8 cellular contexts compared by ENCODE assay signal in the genomic region with DNA sequence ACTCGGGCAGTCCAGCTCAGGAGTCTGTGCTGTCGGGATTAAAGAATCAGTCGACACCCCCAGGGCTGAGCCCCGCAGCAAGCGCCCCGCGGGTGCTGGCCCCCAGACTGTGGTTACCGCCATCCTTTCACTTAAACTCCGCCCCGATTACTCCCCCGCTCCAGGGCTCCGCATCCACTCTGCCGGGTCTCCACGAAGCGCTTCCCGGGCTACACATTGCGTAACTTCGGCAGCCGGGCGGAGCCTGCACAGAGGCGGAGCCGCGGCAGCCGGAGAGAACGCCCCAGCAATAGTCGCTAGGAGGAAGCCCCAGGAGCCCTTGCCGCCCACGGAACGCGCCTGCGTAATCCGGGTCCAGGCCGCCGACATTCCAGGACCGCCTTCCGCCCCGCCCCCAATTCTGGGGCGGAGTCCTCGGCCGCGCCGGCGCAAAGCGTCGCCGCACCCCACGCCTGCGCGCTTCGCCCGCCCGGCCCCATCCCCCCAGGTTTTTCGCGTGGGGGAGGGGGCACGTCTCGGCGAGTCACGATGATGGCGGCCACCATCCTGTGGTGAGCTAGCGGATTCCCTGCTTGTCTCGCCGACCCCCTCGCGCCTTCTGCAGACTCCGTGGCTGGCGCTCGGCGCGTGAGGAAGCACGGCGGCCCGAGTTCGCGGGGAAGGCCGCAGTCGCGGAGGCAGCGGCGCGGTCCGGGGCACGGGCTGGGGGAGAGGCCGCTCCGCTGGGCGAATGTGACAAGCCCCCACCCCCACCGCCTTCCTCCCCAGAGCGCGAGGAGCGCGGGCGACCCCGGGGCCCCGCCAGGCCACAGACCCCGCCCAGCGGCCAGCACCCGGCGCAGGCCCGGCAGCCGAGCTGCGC. TPM values are rescaled to one million over a fixed set of nuclear protein-coding genes. Genes with fewer than 3 reads are reported as not detected.
DNase-seq lines count a peak whose midpoint lies in the region; ATAC-seq and TF ChIP-seq lines count a peak whose summit lies in the region.

Gene RAD23B, plus strand, starts transcription at position 521 of the 862 bp plus-strand sequence. CDS start 351 bp downstream, outside the sequence.

- peak within 1 kb of the TSS; percentile 88 to 89 for H3K9ac ChIP-seq in mucosa of rectum (ENCODE audit: low read depth in 1 of 2, low read length in 2 of 2)

- CTCF ChIA-PET in PC-9 (lab: Charles Lee) = no interaction called here

- H3K4me2 ChIP-seq in PC-9 = peak within 1 kb of the TSS; percentile 89

- H3K79me2 ChIP-seq in PC-9 (ENCODE audit: low read depth) = peaks cover 49% of the 10 kb centered on the region

- H3K27me3 ChIP-seq in PC-9 (ENCODE audit: insufficient read depth, low read depth) = no peaks in the 10 kb centered on the region
- no peaks in the 10 kb centered on the region for H3K27me3 ChIP-seq in mucosa of rectum (ENCODE audit: control insufficient read depth in 2 of 2, insufficient read depth in 2 of 2, low read length in 2 of 2)

- POLR2A ChIA-PET in PC-9 (lab: Charles Lee; ENCODE audit: unreplicated experiment) = interaction anchor here (0.5 to 1.0 kb wide), 4 partner anchors 9 to 1811 kb away, joined by 3 to 9 read pairs (median 4); no protein-coding TSS in a partner anchor

- H4K20me1 ChIP-seq in PC-9 (ENCODE audit: insufficient read depth) = peaks cover 40% of the 10 kb centered on the region

- H3K9me3 ChIP-seq in PC-9 (ENCODE audit: insufficient read depth, low read depth) (no peaks in the 10 kb centered on the region), mucosa of rectum (ENCODE audit: control insufficient read depth in 2 of 2, low read length in 2 of 2) (no peaks in the 10 kb centered on the region)

- H3K36me3 ChIP-seq in PC-9 (ENCODE audit: low read depth) (peaks cover 7% of the 10 kb centered on the region; the same call in 1 of the 2 replicates), mucosa of rectum (ENCODE audit: control insufficient read depth in 2 of 2, insufficient read depth in 2 of 2, low read length in 2 of 2) (no peaks in the 10 kb centered on the region)

- H3K27ac ChIP-seq in PC-9 = peak within 1 kb of the TSS; percentile 88
- H3K27ac ChIP-seq in mucosa of rectum (ENCODE audit: low read depth in 2 of 2, low read length in 2 of 2) = peak within 1 kb of the TSS; percentile 97 to 98

- ATAC-seq in GM21619 (IDR thresholded peaks at IDR 0.05; ENCODE audit: unreplicated experiment) = peak; percentile 86

- H3K4me3 ChIP-seq in Jurkat, Clone E6-1 (ENCODE audit: low read length) = peak within 1 kb of the TSS; percentile 83
- H3K4me3 ChIP-seq in PC-9 = peak within 1 kb of the TSS; percentile 77
- peak within 1 kb of the TSS; percentile 62 for H3K4me3 ChIP-seq in epithelial cell of proximal tubule (ENCODE audit: low read depth, low read length)
- H3K4me3 ChIP-seq in mucosa of rectum (ENCODE audit: low read length in 2 of 2) = peak within 1 kb of the TSS; percentile 86 to 93

- intact Hi-C loops in PC-9 (cut with micrococcal nuclease; ENCODE audit: unreplicated experiment) = loop anchor here (1.0 to 10.0 kb wide), 5 partner anchors 40 to 472 kb away; no protein-coding TSS in a partner anchor

- H3K4me1 ChIP-seq in PC-9 (replicated peaks; ENCODE audit: insufficient read depth) = peaks cover 58% of the 10 kb centered on the region
- H3K4me1 ChIP-seq in mucosa of rectum (ENCODE audit: control insufficient read depth in 2 of 2, insufficient read depth in 2 of 2, low read length in 2 of 2) = peaks cover 14 to 22% of the 10 kb centered on the region in 2 donors

- H3K9me2 ChIP-seq in PC-9 (ENCODE audit: insufficient read depth) = no peaks in the 10 kb centered on the region

- BruUV-seq in PC-9 (replicated peaks; lab: Mats Ljungman, UMichigan) = no TSS peak

- DNase-seq in DMS153 (lab: John Stamatoyannopoulos, UW) = peak; percentile 97
- DNase-seq in Jurkat, Clone E6-1 (ENCODE audit: low read depth, low spot score) = peak; percentile 93
- peak; percentile 94 to 99 for DNase-seq in PC-9
- peak; percentile 99 for DNase-seq in activated T-cell treated with anti-CD3 and anti-CD28 coated beads, Interleukin-2, amount 50 U/mL, for 1 hour
- DNase-seq in epithelial cell of proximal tubule (ENCODE audit: low read depth) = peak; percentile 68
- peak; percentile 99 for DNase-seq in stimulated activated CD8-positive, alpha-beta memory T cell treated with anti-CD3 and anti-CD28 coated beads, Interleukin-4, amount 100 ng/mL, for 48 hours

- TF ChIP-seq CTCF in PC-9 (conservative IDR thresholded peaks at IDR 0.05) = no peak
- TF ChIP-seq CTCF in epithelial cell of proximal tubule (conservative IDR thresholded peaks at IDR 0.05; ENCODE audit: low read depth, low read length) = no peak

- H2AFZ ChIP-seq in PC-9 = peak within 1 kb of the TSS; percentile 85

- H3F3A ChIP-seq in PC-9 (ENCODE audit: insufficient read depth, low read depth) = peaks cover 26% of the 10 kb centered on the region

RNA-seq across cellular contexts. Expression of gene RAD23B, which starts in this region (rescaled TPM):
- 70.8 TPM for polyA plus RNA-seq in Jurkat, Clone E6-1 (2012; ENCODE audit: insufficient read depth, insufficient read length)
- 164 and 176 TPM in 2 replicates for total RNA-seq in PC-9 (2021)
- 62.8 and 82.8 TPM in 2 replicates for total RNA-seq in epithelial cell of proximal tubule

Comparison
In these comparisons a context has a peak if more than half of its experiments do, and no peak if none do; other contexts are left out.
1. Peak in every context shown above with its lines: DNase-seq, ATAC-seq, H3K4me3 ChIP-seq and H3K27ac ChIP-seq.